Comparison of ENCODE assay signal across 27 cellular contexts in the genomic region with DNA sequence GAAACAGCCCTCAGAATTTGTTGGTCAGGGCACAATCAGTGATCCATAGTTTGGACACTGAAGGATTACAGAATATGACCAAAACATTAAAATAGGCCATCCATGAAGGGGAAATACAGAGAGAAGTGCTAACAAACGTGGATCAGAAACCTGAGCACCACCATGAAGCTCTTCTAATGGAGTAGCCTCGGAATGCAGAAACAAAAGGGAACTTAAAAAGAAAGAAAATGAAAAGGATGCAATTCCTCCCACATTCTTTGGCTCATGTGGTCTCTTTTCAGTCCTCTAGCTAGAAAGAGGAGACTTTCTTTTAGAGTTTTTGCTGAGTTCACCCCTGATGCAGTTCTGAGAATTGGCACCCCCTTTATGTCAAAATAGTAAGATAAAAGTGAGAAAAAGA.
A peak's percentile ranks its signal among the peaks of the same experiment; 100 is the strongest.
DNase-seq lines count a peak whose midpoint lies in the region; FAIRE-seq and TF ChIP-seq lines count a peak whose summit lies in the region.
"Had no signal": no experiment of that assay in that cellular context is flagged by ENCODE, and none has a peak within 500 bp of the region (broad histone marks: within the 10 kb centered on the region; RNA-seq: fewer than 3 reads in every experiment).

No MANE protein-coding gene starts in this region.

- H3K36me3 ChIP-seq in HUES64 (ENCODE audit: insufficient read depth, low read length): no peaks in the 10 kb centered on the region
- H3K36me3 ChIP-seq in neuron (ENCODE audit: insufficient read depth, low read length): no peaks in the 10 kb centered on the region
- H3K36me3 ChIP-seq: Peyer's patch, SJSA1 had no signal

- H3K27ac ChIP-seq in HUES64 (ENCODE audit: low read depth, low read length): peak overlapping the region; percentile 73
- H3K27ac ChIP-seq: C4-2B, GM23248, Peyer's patch, SJSA1 had no signal

- H3K27me3 ChIP-seq in HUES64 (ENCODE audit: insufficient read depth, low read length) (no peaks in the 10 kb centered on the region), neuron (ENCODE audit: insufficient read depth, low read length) (no peaks in the 10 kb centered on the region)
- H3K27me3 ChIP-seq: Peyer's patch, SJSA1 had no signal

- H2AFZ ChIP-seq in neuron (ENCODE audit: low read depth, low read length): peak overlapping the region; percentile 67
- H2AFZ ChIP-seq: GM23248 had no signal

- DNase-seq in D721Med (ENCODE audit: insufficient read length, low spot score) (no peak), iPS DF 19.7 (ENCODE audit: low read depth, low spot score) (peak; percentile 15), KG1 (lab: John Stamatoyannopoulos, UW) (no peak), glomerular visceral epithelial cell (ENCODE audit: extremely low spot score) (no peak), middle frontal gyrus (ENCODE audit: extremely low spot score, low spot score) (no peak)
- DNase-seq: Calu3; CD8-positive, alpha-beta memory T cell; GDM1; GM23248; MM.1S; NCI-H1048; NCI-H1417 treated with DMSO at 0.1 percent for 48 hours; NCI-H187 treated with DMSO at 0.1 percent for 48 hours; NCI-H2107; NCI-H2227 treated with DMSO at 0.1 percent for 48 hours; NCI-H510A; NCI-H748 treated with DMSO at 0.1 percent for 48 hours; NK-92 treated with Interleukin-12 subunit alpha and Interleukin-12 subunit beta, amount 100 ng/mL, for 24 hours; Peyer's patch; SW 1271 had no signal

- H3K9me3 ChIP-seq in HUES64 (ENCODE audit: insufficient read depth, low read depth, low read length): no peaks in the 10 kb centered on the region
- H3K9me3 ChIP-seq in neuron (ENCODE audit: low read length): no peaks in the 10 kb centered on the region
- H3K9me3 ChIP-seq: Peyer's patch, SJSA1 had no signal

- 59% methylated on average over 2 of the region's 2 CpGs for WGBS in HUES64

- no peak for TF ChIP-seq CTCF in D721Med (IDR thresholded peaks at IDR 0.05; ENCODE audit: insufficient read depth, missing control alignments)

- H3K4me1 ChIP-seq in HUES64 (ENCODE audit: insufficient read depth, low read length) (peaks cover 34% of the 10 kb centered on the region), neuron (ENCODE audit: insufficient read depth, low read length) (peaks cover 4% of the 10 kb centered on the region)
- H3K4me1 ChIP-seq: Peyer's patch, SJSA1 had no signal

- H3K9ac ChIP-seq in HUES64 (ENCODE audit: low read depth, low read length): no peak overlapping the region
- H3K9ac ChIP-seq: GM23248 had no signal

- H3K4me3 ChIP-seq in HUES64 (ENCODE audit: low read length) (no peak overlapping the region), neuron (ENCODE audit: low read length) (no peak overlapping the region)
- H3K4me3 ChIP-seq: GM23248, K562, Peyer's patch, SJSA1 had no signal

- peak; percentile 55 for FAIRE-seq in D721Med (lab: Jason Lieb, UNC)
- FAIRE-seq: GM18507, HepG2, K562 had no signal
